ENCODE assay signal across 2 cellular contexts in genomic region chrX:66863721-66864120, GRCh38.
A peak's percentile ranks its signal among the peaks of the same experiment; 100 is the strongest.
TF ChIP-seq lines count a peak whose summit lies in the region.

No MANE protein-coding gene starts in this region.

TF ChIP-seq in liver, 16 proteins besides CTCF, POLR2A, EP300 and RAD21 (continued from another document):
- TF ChIP-seq REST (IDR thresholded peaks at IDR 0.05): no peak
- peak; percentile 78 to 81 for TF ChIP-seq RXRA (IDR thresholded peaks at IDR 0.05)
- TF ChIP-seq HNF4G (IDR thresholded peaks at IDR 0.05): no peak
- no peak for TF ChIP-seq ATF3 (IDR thresholded peaks at IDR 0.05)
- TF ChIP-seq, protein P1, sequence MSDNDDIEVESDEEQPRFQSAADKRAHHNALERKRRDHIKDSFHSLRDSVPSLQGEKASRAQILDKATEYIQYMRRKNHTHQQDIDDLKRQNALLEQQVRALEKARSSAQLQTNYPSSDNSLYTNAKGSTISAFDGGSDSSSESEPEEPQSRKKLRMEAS (IDR thresholded peaks at IDR 0.05): peak; percentile 73
- no peak for TF ChIP-seq SP1 (IDR thresholded peaks at IDR 0.05)
- peak; percentile 29 to 63 for TF ChIP-seq HNF4A (conservative IDR thresholded peaks at IDR 0.05)
- TF ChIP-seq EGR1 (IDR thresholded peaks at IDR 0.05; ENCODE audit: low read depth in 2 of 2): no peak
- TF ChIP-seq FOXA1 (IDR thresholded peaks at IDR 0.05): no peak
- TF ChIP-seq TAF1 (conservative IDR thresholded peaks at IDR 0.05): no peak
- TF ChIP-seq FOXA2 (IDR thresholded peaks at IDR 0.05): no peak

TF ChIP-seq in HepG2, 621 proteins besides CTCF, POLR2A, EP300 and RAD21 (continued from another document):
- TF ChIP-seq, protein P2, sequence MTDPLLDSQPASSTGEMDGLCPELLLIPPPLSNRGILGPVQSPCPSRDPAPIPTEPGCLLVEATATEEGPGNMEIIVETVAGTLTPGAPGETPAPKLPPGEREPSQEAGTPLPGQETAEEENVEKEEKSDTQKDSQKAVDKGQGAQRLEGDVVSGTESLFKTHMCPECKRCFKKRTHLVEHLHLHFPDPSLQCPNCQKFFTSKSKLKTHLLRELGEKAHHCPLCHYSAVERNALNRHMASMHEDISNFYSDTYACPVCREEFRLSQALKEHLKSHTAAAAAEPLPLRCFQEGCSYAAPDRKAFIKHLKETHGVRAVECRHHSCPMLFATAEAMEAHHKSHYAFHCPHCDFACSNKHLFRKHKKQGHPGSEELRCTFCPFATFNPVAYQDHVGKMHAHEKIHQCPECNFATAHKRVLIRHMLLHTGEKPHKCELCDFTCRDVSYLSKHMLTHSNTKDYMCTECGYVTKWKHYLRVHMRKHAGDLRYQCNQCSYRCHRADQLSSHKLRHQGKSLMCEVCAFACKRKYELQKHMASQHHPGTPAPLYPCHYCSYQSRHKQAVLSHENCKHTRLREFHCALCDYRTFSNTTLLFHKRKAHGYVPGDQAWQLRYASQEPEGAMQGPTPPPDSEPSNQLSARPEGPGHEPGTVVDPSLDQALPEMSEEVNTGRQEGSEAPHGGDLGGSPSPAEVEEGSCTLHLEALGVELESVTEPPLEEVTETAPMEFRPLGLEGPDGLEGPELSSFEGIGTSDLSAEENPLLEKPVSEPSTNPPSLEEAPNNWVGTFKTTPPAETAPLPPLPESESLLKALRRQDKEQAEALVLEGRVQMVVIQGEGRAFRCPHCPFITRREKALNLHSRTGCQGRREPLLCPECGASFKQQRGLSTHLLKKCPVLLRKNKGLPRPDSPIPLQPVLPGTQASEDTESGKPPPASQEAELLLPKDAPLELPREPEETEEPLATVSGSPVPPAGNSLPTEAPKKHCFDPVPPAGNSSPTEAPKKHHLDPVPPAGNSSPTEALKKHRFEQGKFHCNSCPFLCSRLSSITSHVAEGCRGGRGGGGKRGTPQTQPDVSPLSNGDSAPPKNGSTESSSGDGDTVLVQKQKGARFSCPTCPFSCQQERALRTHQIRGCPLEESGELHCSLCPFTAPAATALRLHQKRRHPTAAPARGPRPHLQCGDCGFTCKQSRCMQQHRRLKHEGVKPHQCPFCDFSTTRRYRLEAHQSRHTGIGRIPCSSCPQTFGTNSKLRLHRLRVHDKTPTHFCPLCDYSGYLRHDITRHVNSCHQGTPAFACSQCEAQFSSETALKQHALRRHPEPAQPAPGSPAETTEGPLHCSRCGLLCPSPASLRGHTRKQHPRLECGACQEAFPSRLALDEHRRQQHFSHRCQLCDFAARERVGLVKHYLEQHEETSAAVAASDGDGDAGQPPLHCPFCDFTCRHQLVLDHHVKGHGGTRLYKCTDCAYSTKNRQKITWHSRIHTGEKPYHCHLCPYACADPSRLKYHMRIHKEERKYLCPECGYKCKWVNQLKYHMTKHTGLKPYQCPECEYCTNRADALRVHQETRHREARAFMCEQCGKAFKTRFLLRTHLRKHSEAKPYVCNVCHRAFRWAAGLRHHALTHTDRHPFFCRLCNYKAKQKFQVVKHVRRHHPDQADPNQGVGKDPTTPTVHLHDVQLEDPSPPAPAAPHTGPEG (CRISPR knock-in tag; IDR thresholded peaks at IDR 0.05): no peak
- TF ChIP-seq ZNF431 (CRISPR knock-in tag; IDR thresholded peaks at IDR 0.05; ENCODE audit: borderline replicate concordance, low read depth) (no peak), ZNF782 (CRISPR knock-in tag; IDR thresholded peaks at IDR 0.05; ENCODE audit: borderline replicate concordance) (no peak), ZNF674 (CRISPR knock-in tag; IDR thresholded peaks at IDR 0.05; ENCODE audit: low read depth) (no peak), ZSCAN9 (CRISPR knock-in tag; IDR thresholded peaks at IDR 0.05; ENCODE audit: borderline replicate concordance) (no peak), XRCC5 (optimal IDR thresholded peaks at IDR 0.05; ENCODE audit: low read length) (no peak), ZBTB40 (IDR thresholded peaks at IDR 0.05) (no peak), ZBTB40 (CRISPR knock-in tag; IDR thresholded peaks at IDR 0.05) (no peak), ZFP1 (CRISPR knock-in tag; IDR thresholded peaks at IDR 0.05) (no peak), LCORL (IDR thresholded peaks at IDR 0.05) (no peak), LCORL (CRISPR knock-in tag; IDR thresholded peaks at IDR 0.05) (no peak)
